Comparison of ENCODE assay signal across 25 cellular contexts in the genomic region with DNA sequence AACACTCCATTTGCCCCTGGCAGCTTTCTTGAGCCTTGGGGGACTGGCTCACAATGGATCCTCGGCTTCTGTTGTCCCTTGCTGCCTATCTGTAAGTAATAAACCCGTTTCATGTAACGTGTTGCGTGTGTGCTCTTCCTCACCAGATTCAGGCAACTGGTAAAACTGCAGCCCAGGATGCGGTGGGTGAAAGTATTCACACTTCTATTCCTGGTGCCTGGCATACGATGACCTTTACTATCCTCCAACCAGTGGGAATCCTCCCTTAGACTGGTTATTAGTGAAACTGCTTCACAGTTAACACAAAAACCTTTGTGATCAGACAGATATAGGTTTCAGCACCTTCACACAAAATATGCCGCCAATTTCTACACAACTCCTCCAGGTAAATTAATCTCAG.
"Had no signal": no experiment of that assay in that cellular context is flagged by ENCODE, and none has a peak within 500 bp of the region (broad histone marks: within the 10 kb centered on the region; RNA-seq: fewer than 3 reads in every experiment).

No MANE protein-coding gene starts in this region.

- H3K27me3 Mint-ChIP-seq: naive B cell; natural killer cell treated with Interleukin-12 subunit alpha and Interleukin-12 subunit beta and Interleukin-15 and Interleukin-18, amount 100 ng/mL, for 72 hours; stimulated activated memory B cell treated with anti-CD40 and anti-IgM and Interleukin-4, amounts not matched to agents 10 μg/mL and 1 μg/mL and 100 μg/mL, for 72 hours; stimulated activated naive CD8-positive, alpha-beta T cell treated with anti-CD3 and anti-CD28 coated beads, Interleukin-15, amount 100 ng/mL, for 72 hours; type B pancreatic cell had no signal

- H3K36me3 ChIP-seq: prostate gland, uterus had no signal

- H3K4me3 Mint-ChIP-seq: immature natural killer cell; mesothelial cell of epicardium; naive B cell; natural killer cell treated with Interleukin-12 subunit alpha and Interleukin-12 subunit beta and Interleukin-15 and Interleukin-18, amount 100 ng/mL, for 72 hours; neural crest cell; stimulated activated memory B cell treated with anti-CD40 and anti-IgM and Interleukin-4, amounts not matched to agents 10 μg/mL and 1 μg/mL and 100 μg/mL, for 72 hours; stimulated activated naive CD8-positive, alpha-beta T cell treated with anti-CD3 and anti-CD28 coated beads, Interleukin-15, amount 100 ng/mL, for 72 hours; type B pancreatic cell had no signal

- H3K4me1 ChIP-seq: lower lobe of right lung, pancreas, prostate gland, tibial nerve, uterus had no signal

- H3K27ac ChIP-seq: lower lobe of right lung, pancreas, prostate gland, tibial nerve, uterus had no signal

- DNase-seq: hippocampal formation; immature natural killer cell; kidney; lower lobe of right lung; mammary epithelial cell; mesendoderm; naive B cell; nucleus accumbens; pancreas; posterior cingulate gyrus; small intestine; spleen; stimulated activated CD4-positive, alpha-beta T cell treated with anti-CD3 and anti-CD28 coated beads, Interleukin-4, amount 100 ng/mL, for 24 hours; stimulated activated naive CD4-positive, alpha-beta T cell treated with Interleukin-2 at 50 U/mL for 16 hours; stimulated activated naive CD8-positive, alpha-beta T cell treated with anti-CD3 and anti-CD28 coated beads, Interleukin-15, amount 100 ng/mL, for 72 hours; substantia nigra; uterus had no signal

- ATAC-seq: lower lobe of right lung; natural killer cell treated with Interleukin-12 subunit alpha and Interleukin-12 subunit beta and Interleukin-15 and Interleukin-18, amount 100 ng/mL, for 72 hours; pancreas; sciatic nerve; stimulated activated memory B cell treated with anti-CD40 and anti-IgM and Interleukin-4, amounts not matched to agents 10 μg/mL and 1 μg/mL and 100 μg/mL, for 72 hours; stimulated activated naive CD8-positive, alpha-beta T cell treated with anti-CD3 and anti-CD28 coated beads, Interleukin-15, amount 100 ng/mL, for 72 hours had no signal

- H3K27ac Mint-ChIP-seq: immature natural killer cell; mesothelial cell of epicardium; naive B cell; natural killer cell treated with Interleukin-12 subunit alpha and Interleukin-12 subunit beta and Interleukin-15 and Interleukin-18, amount 100 ng/mL, for 72 hours; stimulated activated memory B cell treated with anti-CD40 and anti-IgM and Interleukin-4, amounts not matched to agents 10 μg/mL and 1 μg/mL and 100 μg/mL, for 72 hours; type B pancreatic cell had no signal

- H3K4me3 ChIP-seq: lower lobe of right lung, pancreas, prostate gland, spleen, tibial nerve, uterus had no signal

- H3K27me3 ChIP-seq: pancreas, spleen, tibial nerve, uterus had no signal

- H3K9me3 ChIP-seq: lower lobe of right lung, pancreas, prostate gland, spleen, tibial nerve, uterus had no signal

- H3K4me1 Mint-ChIP-seq: immature natural killer cell; mesothelial cell of epicardium; naive B cell; neural crest cell; stimulated activated memory B cell treated with anti-CD40 and anti-IgM and Interleukin-4, amounts not matched to agents 10 μg/mL and 1 μg/mL and 100 μg/mL, for 72 hours; stimulated activated naive CD8-positive, alpha-beta T cell treated with anti-CD3 and anti-CD28 coated beads, Interleukin-15, amount 100 ng/mL, for 72 hours had no signal
